1 cellular context compared by ENCODE assay signal in the genomic region with DNA sequence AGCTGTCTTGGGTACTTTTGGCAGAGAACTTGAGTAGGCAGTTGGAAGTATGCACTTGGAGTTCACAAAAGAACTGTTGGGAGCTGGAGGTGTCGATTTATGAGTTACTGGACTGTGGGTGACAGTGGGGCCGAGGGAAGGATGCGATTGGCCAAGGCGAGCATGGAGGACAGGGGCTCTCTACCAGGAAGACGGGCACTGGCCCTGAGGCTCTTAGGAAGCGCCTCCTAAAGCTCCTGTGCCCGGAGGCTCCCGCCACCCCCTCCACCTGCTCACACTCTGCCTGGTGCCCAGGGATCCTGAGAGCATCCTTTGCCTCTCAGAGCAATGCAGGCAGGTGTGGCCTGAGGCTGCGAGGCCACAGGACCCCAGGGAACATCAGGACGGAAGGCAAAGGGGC.
TF ChIP-seq lines count a peak whose summit lies in the region.

No MANE protein-coding gene starts in this region.

TF ChIP-seq in WTC11, 78 proteins besides CTCF, POLR2A, EP300 and RAD21 (continued from another document):
- TF ChIP-seq HMGA2 (CRISPR knock-in tag; IDR thresholded peaks at IDR 0.05) = no peak
